In genomic region chrX:4674028-4674782, GRCh38 we compare ENCODE assay signal across 28 cellular contexts.
"Had no signal": no experiment of that assay in that cellular context is flagged by ENCODE, and none has a peak within 500 bp of the region (broad histone marks: within the 10 kb centered on the region; RNA-seq: fewer than 3 reads in every experiment).

No MANE protein-coding gene starts in this region.

- DNase-seq: activated CD4-positive, alpha-beta memory T cell treated with anti-CD3 and anti-CD28 coated beads for 36 hours; activated CD4-positive, alpha-beta T cell treated with anti-CD3 and anti-CD28 coated beads, Interleukin-2, amount 10 ng/mL, durations not matched to agents 24 days and 14 days; activated CD4-positive, CD25-positive, alpha-beta regulatory T cell treated with anti-CD3 and anti-CD28 coated beads, Interleukin-2, amount 50 U/mL, for 72 hours; activated CD8-positive, alpha-beta memory T cell treated with anti-CD3 and anti-CD28 coated beads, Interleukin-2, amount 50 U/mL, for 48 hours; activated gamma-delta T cell; activated naive CD4-positive, alpha-beta T cell treated with anti-CD3 and anti-CD28 coated beads, Interleukin-2, amount 10 ng/mL, durations not matched to agents 7 days and 5 days; activated naive CD8-positive, alpha-beta T cell treated with anti-CD3 and anti-CD28 coated beads, Interleukin-2, amount 10 ng/mL, durations not matched to agents 7 days and 5 days; activated T-cell treated with anti-CD3 and anti-CD28 coated beads, Interleukin-2, amount 50 U/mL, for 24 hours; brain microvascular endothelial cell; caudate nucleus; cortex of kidney; gastrocnemius medialis; glutamatergic neuron; left ventricle myocardium inferior; naive B cell; nephron progenitor cell; ovary; right lobe of liver; stimulated activated CD4-positive, alpha-beta T cell treated with anti-CD3 and anti-CD28 coated beads, Interleukin-12 subunit alpha, Interleukin-12 subunit beta, amount 100 ng/mL, for 4 hours; stimulated activated CD4-positive, alpha-beta T cell treated with anti-CD3 and anti-CD28 coated beads, Interleukin-4, amount 100 ng/mL, for 1 hour; stimulated activated naive CD8-positive, alpha-beta T cell treated with anti-CD3 and anti-CD28 coated beads, Interleukin-15, Interleukin-2, amounts not matched to agents 100 U/mL and 50 U/mL, for 24 hours; T-helper 17 cell; T1000; upper lobe of left lung had no signal

- H3K36me3 ChIP-seq: ascending aorta, brain microvascular endothelial cell, gastrocnemius medialis, left ventricle myocardium inferior, ovary, right lobe of liver, thoracic aorta, upper lobe of left lung, vagina had no signal

- H3K4me3 ChIP-seq: ascending aorta, gastrocnemius medialis, left ventricle myocardium inferior, ovary, right lobe of liver, thoracic aorta, upper lobe of left lung, vagina had no signal

- H3K27me3 Mint-ChIP-seq: activated CD4-positive, alpha-beta memory T cell treated with anti-CD3 and anti-CD28 coated beads for 36 hours; activated CD4-positive, alpha-beta T cell treated with anti-CD3 and anti-CD28 coated beads, Interleukin-2, amount 10 ng/mL, durations not matched to agents 24 days and 14 days; activated naive CD4-positive, alpha-beta T cell treated with anti-CD3 and anti-CD28 coated beads, Interleukin-2, amount 10 ng/mL, durations not matched to agents 7 days and 5 days; activated naive CD8-positive, alpha-beta T cell treated with anti-CD3 and anti-CD28 coated beads, Interleukin-2, amount 10 ng/mL, durations not matched to agents 7 days and 5 days; activated T-cell treated with anti-CD3 and anti-CD28 coated beads, Interleukin-2, amount 50 U/mL, for 24 hours; naive B cell; progenitor cell of endocrine pancreas; T-helper 17 cell had no signal

- H3K27ac Mint-ChIP-seq: activated CD4-positive, alpha-beta memory T cell treated with anti-CD3 and anti-CD28 coated beads for 36 hours; activated CD4-positive, alpha-beta T cell treated with anti-CD3 and anti-CD28 coated beads, Interleukin-2, amount 10 ng/mL, durations not matched to agents 24 days and 14 days; activated naive CD4-positive, alpha-beta T cell treated with anti-CD3 and anti-CD28 coated beads, Interleukin-2, amount 10 ng/mL, durations not matched to agents 7 days and 5 days; activated naive CD8-positive, alpha-beta T cell treated with anti-CD3 and anti-CD28 coated beads, Interleukin-2, amount 10 ng/mL, durations not matched to agents 7 days and 5 days; activated T-cell treated with anti-CD3 and anti-CD28 coated beads, Interleukin-2, amount 50 U/mL, for 24 hours; naive B cell; nephron progenitor cell; progenitor cell of endocrine pancreas; T-helper 17 cell had no signal

- H3K4me1 Mint-ChIP-seq: activated CD4-positive, alpha-beta T cell treated with anti-CD3 and anti-CD28 coated beads, Interleukin-2, amount 10 ng/mL, durations not matched to agents 24 days and 14 days; activated naive CD4-positive, alpha-beta T cell treated with anti-CD3 and anti-CD28 coated beads, Interleukin-2, amount 10 ng/mL, durations not matched to agents 7 days and 5 days; activated naive CD8-positive, alpha-beta T cell treated with anti-CD3 and anti-CD28 coated beads, Interleukin-2, amount 10 ng/mL, durations not matched to agents 7 days and 5 days; nephron progenitor cell; T-helper 17 cell had no signal

- H3K27ac ChIP-seq: ascending aorta, brain microvascular endothelial cell, gastrocnemius medialis, left ventricle myocardium inferior, ovary, right lobe of liver, thoracic aorta, upper lobe of left lung, vagina had no signal

- H3K9me3 ChIP-seq: ascending aorta, gastrocnemius medialis, left ventricle myocardium inferior, ovary, right lobe of liver, thoracic aorta, upper lobe of left lung, vagina had no signal

- H3K27me3 ChIP-seq: ascending aorta, brain microvascular endothelial cell, gastrocnemius medialis, ovary, right lobe of liver, upper lobe of left lung, vagina had no signal

- H3K36me3 Mint-ChIP-seq: activated CD4-positive, alpha-beta memory T cell treated with anti-CD3 and anti-CD28 coated beads for 36 hours; activated naive CD4-positive, alpha-beta T cell treated with anti-CD3 and anti-CD28 coated beads, Interleukin-2, amount 10 ng/mL, durations not matched to agents 7 days and 5 days; activated naive CD8-positive, alpha-beta T cell treated with anti-CD3 and anti-CD28 coated beads, Interleukin-2, amount 10 ng/mL, durations not matched to agents 7 days and 5 days; naive B cell had no signal

- H3K4me3 Mint-ChIP-seq: activated CD4-positive, alpha-beta memory T cell treated with anti-CD3 and anti-CD28 coated beads for 36 hours; activated CD4-positive, alpha-beta T cell treated with anti-CD3 and anti-CD28 coated beads, Interleukin-2, amount 10 ng/mL, durations not matched to agents 24 days and 14 days; activated naive CD4-positive, alpha-beta T cell treated with anti-CD3 and anti-CD28 coated beads, Interleukin-2, amount 10 ng/mL, durations not matched to agents 7 days and 5 days; activated naive CD8-positive, alpha-beta T cell treated with anti-CD3 and anti-CD28 coated beads, Interleukin-2, amount 10 ng/mL, durations not matched to agents 7 days and 5 days; activated T-cell treated with anti-CD3 and anti-CD28 coated beads, Interleukin-2, amount 50 U/mL, for 24 hours; naive B cell; nephron progenitor cell; T-helper 17 cell had no signal

- ATAC-seq: gastrocnemius medialis; right lobe of liver; stimulated activated naive CD8-positive, alpha-beta T cell treated with anti-CD3 and anti-CD28 coated beads, Interleukin-15, Interleukin-2, amounts not matched to agents 100 U/mL and 50 U/mL, for 24 hours; T-helper 17 cell had no signal

- H3K9me3 Mint-ChIP-seq: activated CD4-positive, alpha-beta memory T cell treated with anti-CD3 and anti-CD28 coated beads for 36 hours; activated CD4-positive, alpha-beta T cell treated with anti-CD3 and anti-CD28 coated beads, Interleukin-2, amount 10 ng/mL, durations not matched to agents 24 days and 14 days; activated naive CD4-positive, alpha-beta T cell treated with anti-CD3 and anti-CD28 coated beads, Interleukin-2, amount 10 ng/mL, durations not matched to agents 7 days and 5 days; activated naive CD8-positive, alpha-beta T cell treated with anti-CD3 and anti-CD28 coated beads, Interleukin-2, amount 10 ng/mL, durations not matched to agents 7 days and 5 days; activated T-cell treated with anti-CD3 and anti-CD28 coated beads, Interleukin-2, amount 50 U/mL, for 24 hours; nephron progenitor cell had no signal

- H3K4me1 ChIP-seq: ascending aorta, gastrocnemius medialis, left ventricle myocardium inferior, right lobe of liver, upper lobe of left lung, vagina had no signal
